In genomic region chr4:123788577-123788976, GRCh38 we compare ENCODE assay signal across 1 cellular context.
TF ChIP-seq lines count a peak whose summit lies in the region.

No MANE protein-coding gene starts in this region.

TF ChIP-seq in HepG2, 621 proteins besides CTCF, POLR2A, EP300 and RAD21:
- TF ChIP-seq CHCHD3 (CRISPR knock-in tag; IDR thresholded peaks at IDR 0.05) (no peak), ZNF580 (CRISPR knock-in tag; IDR thresholded peaks at IDR 0.05; ENCODE audit: borderline replicate concordance, low read depth) (no peak), NBN (conservative IDR thresholded peaks at IDR 0.05) (no peak), HNRNPUL1 (IDR thresholded peaks at IDR 0.05; ENCODE audit: low read depth, low read length) (no peak), NR0B2 (CRISPR knock-in tag; IDR thresholded peaks at IDR 0.05) (no peak), ZNF280D (CRISPR knock-in tag; IDR thresholded peaks at IDR 0.05) (no peak), ZBTB42 (CRISPR knock-in tag; IDR thresholded peaks at IDR 0.05) (no peak), ZNF451 (CRISPR knock-in tag; IDR thresholded peaks at IDR 0.05) (no peak), HMGXB3 (CRISPR knock-in tag; IDR thresholded peaks at IDR 0.05; ENCODE audit: borderline replicate concordance) (no peak), ZHX2 (IDR thresholded peaks at IDR 0.05; ENCODE audit: low read depth) (no peak), ZHX2 (CRISPR knock-in tag; IDR thresholded peaks at IDR 0.05; ENCODE audit: borderline replicate concordance) (no peak)
